Comparison of ENCODE assay signal across 8 cellular contexts in the genomic region with DNA sequence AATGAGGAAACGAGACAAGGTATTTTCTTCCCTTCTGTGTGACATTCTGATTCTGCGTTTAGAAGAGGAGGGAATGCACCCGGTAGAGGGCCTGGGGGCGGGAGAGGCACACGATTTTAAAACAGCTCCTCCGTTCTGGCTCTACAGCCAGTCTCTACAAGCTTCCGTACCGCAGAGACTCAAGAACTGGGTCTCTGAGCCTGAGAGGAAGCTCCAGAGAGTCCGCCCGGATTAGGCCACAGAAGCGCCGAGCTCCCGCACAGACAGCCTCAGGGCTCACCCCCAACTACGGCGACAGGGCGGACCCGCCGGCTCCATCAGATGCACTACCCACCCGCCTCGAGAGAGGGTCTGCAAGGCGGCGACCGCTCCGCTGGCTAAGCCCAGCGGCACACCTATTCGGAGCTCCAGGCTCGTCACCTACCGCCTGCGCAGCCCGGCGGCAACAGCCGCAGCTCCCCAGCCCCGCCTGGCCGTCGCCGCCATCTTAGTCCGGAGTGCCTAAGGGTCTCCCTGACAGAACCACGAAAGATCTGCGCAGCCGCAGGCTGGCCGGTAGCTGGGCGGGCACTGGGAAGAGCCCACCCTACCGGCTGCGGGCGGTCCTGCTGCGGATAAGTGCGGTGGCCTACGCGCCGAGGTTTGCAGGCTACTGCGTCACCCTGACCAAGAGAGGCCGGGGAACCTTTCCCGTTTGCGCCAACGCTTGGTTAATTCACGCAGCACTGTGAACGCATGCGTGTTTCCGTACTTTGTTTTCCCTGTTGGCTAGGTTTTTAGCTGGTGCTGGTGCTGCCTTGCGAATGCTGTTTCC. TPM values are rescaled to one million over a fixed set of nuclear protein-coding genes. Genes with fewer than 3 reads are reported as not detected.
A peak's percentile ranks its signal among the peaks of the same experiment; 100 is the strongest.
DNase-seq lines count a peak whose midpoint lies in the region; ATAC-seq, FAIRE-seq and TF ChIP-seq lines count a peak whose summit lies in the region.

A gene (minus strand): TSS at position 499 of the 814 bp plus-strand sequence. CDS start 13 bp downstream, at position 486.

- H3K36me3 ChIP-seq in bronchial epithelial cell (ENCODE audit: control insufficient read depth, insufficient read depth, low read length): no peaks in the 10 kb centered on the region

- ATAC-seq in GM18907 (IDR thresholded peaks at IDR 0.05; ENCODE audit: unreplicated experiment): peak; percentile 95
- peak; percentile 97 for ATAC-seq in HG03159 (IDR thresholded peaks at IDR 0.05; ENCODE audit: unreplicated experiment)

- peak within 1 kb of the TSS; percentile 83 for H3K4me3 ChIP-seq in WI38 (ENCODE audit: low read depth, low read length)
- H3K4me3 ChIP-seq in bronchial epithelial cell (ENCODE audit: low read depth, low read length): peak within 1 kb of the TSS; percentile 72

- TF ChIP-seq CTCF in WI38 (IDR thresholded peaks at IDR 0.05; ENCODE audit: low read depth, low read length): peak; percentile 67
- peak; percentile 67 for TF ChIP-seq CTCF in bronchial epithelial cell (IDR thresholded peaks at IDR 0.05; ENCODE audit: insufficient read depth, low read length, severe bottlenecking)

- DNase-seq in AG08396 (ENCODE audit: low spot score): peak; percentile 99
- peak; percentile 91 for DNase-seq in NCI-H2227 treated with DMSO at 0.1 percent for 48 hours (lab: John Stamatoyannopoulos, UW)
- DNase-seq in bronchial epithelial cell (ENCODE audit: low read depth): peak; percentile 86
- DNase-seq in iPS-NIHi7 (ENCODE audit: extremely low spot score): peak; percentile 100
- peak; percentile 84 for DNase-seq in smooth muscle cell of the brain vasculature (ENCODE audit: low read depth, low spot score)

- FAIRE-seq in bronchial epithelial cell (lab: Jason Lieb, UNC): no peak

- no peaks in the 10 kb centered on the region for H3K27me3 ChIP-seq in bronchial epithelial cell (ENCODE audit: control insufficient read depth, insufficient read depth, low read length)

RNA-seq across cellular contexts. Expression of the gene that starts here (rescaled TPM):
- 23.7 and 37.5 TPM in 2 replicates for total RNA-seq in bronchial epithelial cell

Comparison
In these comparisons a context has a peak if more than half of its experiments do, and no peak if none do; other contexts are left out.
1. Peak in every context shown above with its lines: DNase-seq, ATAC-seq and H3K4me3 ChIP-seq.